Comparison of ENCODE assay signal across 15 cellular contexts in the genomic region with DNA sequence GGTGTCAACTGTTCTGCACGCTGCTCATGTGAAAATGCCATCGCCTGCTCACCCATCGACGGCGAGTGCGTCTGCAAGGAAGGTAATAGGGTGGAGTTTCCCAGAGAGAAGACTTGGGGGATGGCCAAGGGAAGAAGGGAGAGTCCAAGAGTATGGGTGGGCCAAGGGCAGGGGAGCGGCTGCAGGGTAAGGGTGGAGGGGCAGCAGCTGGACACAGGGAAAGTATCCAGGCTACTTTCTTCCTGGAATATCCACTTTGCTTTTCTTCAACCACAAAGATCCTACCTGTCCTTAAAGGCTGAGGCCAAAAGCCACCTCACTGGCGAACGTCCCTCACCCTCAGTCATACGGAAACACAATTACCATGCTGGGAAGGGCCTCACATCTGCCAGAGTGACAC. TPM values are rescaled to one million over a fixed set of nuclear protein-coding genes. Genes with fewer than 3 reads are reported as not detected.
A peak's percentile ranks its signal among the peaks of the same experiment; 100 is the strongest.
DNase-seq lines count a peak whose midpoint lies in the region; ATAC-seq, FAIRE-seq and TF ChIP-seq lines count a peak whose summit lies in the region.
"Had no signal": no experiment of that assay in that cellular context is flagged by ENCODE, and none has a peak within 500 bp of the region (broad histone marks: within the 10 kb centered on the region; RNA-seq: fewer than 3 reads in every experiment).

No MANE protein-coding gene starts in this region.

- TF ChIP-seq POLR2A in H1 (IDR thresholded peaks at IDR 0.05; ENCODE audit: control extremely low read depth in 1 of 2, low read depth in 2 of 2, low read length in 2 of 2) = no peak

- H3K9me3 ChIP-seq in PC-3 (ENCODE audit: low read length) = no peaks in the 10 kb centered on the region
- peaks cover 0 to 4% of the 10 kb centered on the region in 2 experiments; a peak in 1 of 4 replicates for H3K9me3 ChIP-seq in H1 (ENCODE audit: insufficient read depth in 2 of 2, low read depth in 1 of 2, low read length in 1 of 2)
- no peaks in the 10 kb centered on the region for H3K9me3 ChIP-seq in mesenchymal stem cell (ENCODE audit: control insufficient read depth, low read length)

- no peak for FAIRE-seq in H1 (lab: Jason Lieb, UNC)
- FAIRE-seq: GM19239 had no signal

- H2AK5ac ChIP-seq in H1 (ENCODE audit: low read depth, low read length) (no peak overlapping the region), mesenchymal stem cell (ENCODE audit: low read length, severe bottlenecking) (no peak overlapping the region)

- CTCF ChIA-PET in Calu3 (lab: Charles Lee) = no interaction called here
- CTCF ChIA-PET in PC-3 (lab: Charles Lee) = no interaction called here
- CTCF ChIA-PET in H1 (lab: Charles Lee; ENCODE audit: partially characterized antibody) = interaction anchor here (0.7 to 4.5 kb wide), 11 partner anchors 8 to 220 kb away, joined by 3 to 73 read pairs (median 5); a partner anchor contains a TSS

- TF ChIP-seq EP300 in H1 (IDR thresholded peaks at IDR 0.05; ENCODE audit: borderline replicate concordance in 1 of 2, low read depth in 2 of 2, low read length in 2 of 2) = no peak

- no peak overlapping the region for H2BK120ac ChIP-seq in H1 (replicated peaks; ENCODE audit: low read depth, low read length)
- no peak overlapping the region for H2BK120ac ChIP-seq in mesenchymal stem cell (ENCODE audit: low read depth, low read length)

- H3K18ac ChIP-seq in H1 (ENCODE audit: extremely low read depth, low read length) = no peak overlapping the region
- no peak overlapping the region for H3K18ac ChIP-seq in mesenchymal stem cell (ENCODE audit: low read depth in 1 of 2, low read length in 2 of 2)

- no peak overlapping the region for H3K27ac ChIP-seq in PC-3 (ENCODE audit: low read length)
- H3K27ac ChIP-seq in H1 (ENCODE audit: low read depth, low read length) = no peak overlapping the region
- no peak overlapping the region for H3K27ac ChIP-seq in mesenchymal stem cell (ENCODE audit: low read length, poor library complexity, severe bottlenecking)
- H3K27ac ChIP-seq: BLaER1 treated with 17β-estradiol and CSF1 and Interleukin-3, amounts not matched to agents 10 nM and 100 nM had no signal

- H2BK5ac ChIP-seq in H1 (ENCODE audit: low read depth, low read length) (no peak overlapping the region), mesenchymal stem cell (ENCODE audit: low read depth, low read length, poor library complexity, severe bottlenecking) (no peak overlapping the region)

- POLR2A ChIA-PET in PC-3 (lab: Charles Lee; ENCODE audit: unreplicated experiment) = no interaction called here
- POLR2A ChIA-PET in H1 (lab: Charles Lee; ENCODE audit: partially characterized antibody) = no interaction called here

- WGBS in H1 (ENCODE audit: extremely low coverage in 1 of 2, insufficient coverage in 1 of 2, insufficient read length in 1 of 2, insufficient replicate concordance in 2 of 2, low coverage in 1 of 2, low lambda C conversion rate in 2 of 2, missing lambda C conversion rate in 1 of 2), 2 experiments = 88% methylated on average over 9 of the region's 10 CpGs; no CpG with 5 or more reads in 1 of the 2 experiments
- 94% methylated on average over 9 of the region's 10 CpGs for WGBS in mesenchymal stem cell

- peaks cover 10% of the 10 kb centered on the region for H3K36me3 Mint-ChIP-seq in Calu3 (ENCODE audit: insufficient read depth, unreplicated experiment)
- H3K36me3 Mint-ChIP-seq in natural killer cell = no peaks in the 10 kb centered on the region
- no peaks in the 10 kb centered on the region for H3K36me3 Mint-ChIP-seq in CD14-positive monocyte

- no peak overlapping the region for H4K5ac ChIP-seq in H1 (ENCODE audit: insufficient read length, low read depth, low read length)

- peaks cover 3% of the 10 kb centered on the region; the same call in 1 of the 2 replicates for H3K23me2 ChIP-seq in H1 (ENCODE audit: low read depth, low read length)

- H3K4me1 ChIP-seq in PC-3 (ENCODE audit: insufficient read depth, low read length) (peaks cover 20% of the 10 kb centered on the region), H1 (replicated peaks in 1 of 4; ENCODE audit: control insufficient read depth in 3 of 4, insufficient read depth in 4 of 4, low read length in 3 of 4) (peaks cover 2 to 11% (median 10%) of the 10 kb centered on the region in 4 experiments), mesenchymal stem cell (ENCODE audit: control insufficient read depth, insufficient read depth, low read depth, low read length) (peaks cover 34% of the 10 kb centered on the region)

- H3K27me3 Mint-ChIP-seq in Calu3 (ENCODE audit: unreplicated experiment) (peaks cover 41% of the 10 kb centered on the region), natural killer cell (ENCODE audit: low read depth in 2 of 2) (peaks cover 0 to 7% of the 10 kb centered on the region in 2 donors), CD14-positive monocyte (ENCODE audit: low read depth in 3 of 3) (peaks cover 3 to 5% (median 4%) of the 10 kb centered on the region in 3 donors)

- no peak for TF ChIP-seq RAD21 in H1 (IDR thresholded peaks at IDR 0.05 in 1 of 2, conservative IDR thresholded peaks at IDR 0.05 in 1 of 2; ENCODE audit: low read depth in 2 of 2, low read length in 2 of 2)

- H3K27ac Mint-ChIP-seq in Calu3 (ENCODE audit: unreplicated experiment) (no peak overlapping the region), natural killer cell (no peak overlapping the region), CD14-positive monocyte (peak overlapping the region in 1 of 7 donors; percentile 25)
- H3K27ac Mint-ChIP-seq: CD4-positive, alpha-beta T cell had no signal

- H3K23ac ChIP-seq in H1 (ENCODE audit: insufficient read length) = no peak overlapping the region
- H3K23ac ChIP-seq in mesenchymal stem cell (ENCODE audit: low read length in 2 of 2) = no peak overlapping the region

- no peaks in the 10 kb centered on the region for H3K27me3 ChIP-seq in PC-3 (ENCODE audit: low read length)
- H3K27me3 ChIP-seq in H1 (replicated peaks in 1 of 4; ENCODE audit: control insufficient read depth in 3 of 4, extremely low read depth in 1 of 4, insufficient read depth in 3 of 4, low read length in 3 of 4) = peaks cover 0 to 15% (median 10%) of the 10 kb centered on the region in 4 experiments; a peak in 6 of 7 replicates
- H3K27me3 ChIP-seq in mesenchymal stem cell (ENCODE audit: control insufficient read depth in 1 of 2, insufficient read depth in 1 of 2, low read length in 2 of 2) = no peaks in the 10 kb centered on the region
- H3K27me3 ChIP-seq: BLaER1 treated with 17β-estradiol and CSF1 and Interleukin-3, amounts not matched to agents 10 nM and 100 nM had no signal

- H3K9me2 ChIP-seq in PC-3 (replicated peaks; ENCODE audit: low read length) = no peaks in the 10 kb centered on the region

- TF ChIP-seq CTCF in Calu3 (IDR thresholded peaks at IDR 0.05; ENCODE audit: unreplicated experiment) (no peak), PC-3 (conservative IDR thresholded peaks at IDR 0.05; ENCODE audit: low read depth, low read length) (no peak), H1 (IDR thresholded peaks at IDR 0.05; ENCODE audit: control extremely low read depth in 1 of 3, insufficient read depth in 1 of 3, low read depth in 1 of 3, low read length in 3 of 3) (no peak), natural killer cell (IDR thresholded peaks at IDR 0.05) (no peak), CD14-positive monocyte (IDR thresholded peaks at IDR 0.05) (no peak)

- H2BK12ac ChIP-seq in H1 (ENCODE audit: low read depth, low read length) (no peak overlapping the region), mesenchymal stem cell (ENCODE audit: low read length in 2 of 2) (no peak overlapping the region)

- peaks cover 1% of the 10 kb centered on the region; the same call in 1 of the 2 replicates for H3K36me3 ChIP-seq in PC-3 (ENCODE audit: low read depth, low read length)
- H3K36me3 ChIP-seq in H1 (ENCODE audit: control insufficient read depth in 2 of 4, insufficient read depth in 4 of 4, low read length in 3 of 4) = no peaks in the 10 kb centered on the region
- peaks cover 0 to 79% of the 10 kb centered on the region in 2 experiments for H3K36me3 ChIP-seq in mesenchymal stem cell (ENCODE audit: control insufficient read depth in 1 of 2, insufficient read depth in 2 of 2, low read depth in 1 of 2, low read length in 2 of 2)
- H3K36me3 ChIP-seq: BLaER1 treated with 17β-estradiol and CSF1 and Interleukin-3, amounts not matched to agents 10 nM and 100 nM had no signal

- intact Hi-C loops in Calu3 (cut with micrococcal nuclease; ENCODE audit: unreplicated experiment) (no loop called here), PC-3 (cut with micrococcal nuclease) (no loop called here), natural killer cell (cut with micrococcal nuclease) (no loop called here), CD14-positive monocyte (cut with micrococcal nuclease) (no loop called here)

- H4K8ac ChIP-seq in H1 (ENCODE audit: extremely low read depth, insufficient read depth, low read length) (no peak overlapping the region; the same call in 1 of the 2 replicates), mesenchymal stem cell (ENCODE audit: low read length) (no peak overlapping the region)

- H3K4me3 Mint-ChIP-seq in Calu3 (ENCODE audit: low read depth, unreplicated experiment) = peak overlapping the region; percentile 74
- H3K4me3 Mint-ChIP-seq in natural killer cell = no peak overlapping the region
- H3K4me3 Mint-ChIP-seq in CD14-positive monocyte = no peak overlapping the region
- H3K4me3 Mint-ChIP-seq: CD4-positive, alpha-beta T cell had no signal

- H2BK15ac ChIP-seq in H1 (ENCODE audit: low read length) = peak overlapping the region; percentile 40; the same call in 1 of the 2 replicates
- no peak overlapping the region for H2BK15ac ChIP-seq in mesenchymal stem cell (ENCODE audit: low read depth, poor library complexity, severe bottlenecking)

- no peaks in the 10 kb centered on the region for H3K79me2 ChIP-seq in PC-3 (ENCODE audit: low read length)
- H3K79me2 ChIP-seq in H1 (ENCODE audit: control insufficient read depth in 1 of 2, insufficient read depth in 2 of 2, low read length in 2 of 2) = no peaks in the 10 kb centered on the region

- H3K14ac ChIP-seq in H1 (ENCODE audit: insufficient read length) (no peak overlapping the region), mesenchymal stem cell (ENCODE audit: low read length in 2 of 2) (no peak overlapping the region)

- H2AFZ ChIP-seq in PC-3 (ENCODE audit: low read length) (no peak overlapping the region), H1 (ENCODE audit: low read length) (no peak overlapping the region), mesenchymal stem cell (ENCODE audit: low read depth, low read length) (no peak overlapping the region)

- H3K79me1 ChIP-seq in H1 (ENCODE audit: low read depth, low read length) = no peaks in the 10 kb centered on the region
- H3K79me1 ChIP-seq in mesenchymal stem cell (replicated peaks; ENCODE audit: low read length, poor library complexity, severe bottlenecking) = peaks cover 34% of the 10 kb centered on the region

- H3K4ac ChIP-seq in H1 (replicated peaks; ENCODE audit: insufficient read length, low read depth, low read length) (no peak overlapping the region), mesenchymal stem cell (ENCODE audit: low read depth in 1 of 2, low read length in 2 of 2) (no peak overlapping the region)

- no peak for ATAC-seq in PC-3
- no peak for ATAC-seq in natural killer cell
- ATAC-seq in HG02884 (IDR thresholded peaks at IDR 0.05; ENCODE audit: unreplicated experiment) = no peak

- H2BK20ac ChIP-seq in H1 (ENCODE audit: low read length) = no peak overlapping the region

- H3F3A ChIP-seq in PC-3 (ENCODE audit: low read length, unreplicated experiment) = no peaks in the 10 kb centered on the region

- BruUV-seq in Calu3 (replicated peaks; lab: Mats Ljungman, UMichigan) (no TSS peak), PC-3 (replicated peaks; lab: Mats Ljungman, UMichigan) (no TSS peak)

- H3K9me3 Mint-ChIP-seq in Calu3 (ENCODE audit: low read depth, unreplicated experiment) (no peaks in the 10 kb centered on the region), natural killer cell (no peaks in the 10 kb centered on the region), CD14-positive monocyte (peaks cover 0 to 3% (median 0%) of the 10 kb centered on the region in 7 donors)
- H3K9me3 Mint-ChIP-seq: CD4-positive, alpha-beta T cell had no signal

- H4K91ac ChIP-seq in H1 (replicated peaks; ENCODE audit: insufficient read length, low read length) = peak overlapping the region; percentile 65
- peak overlapping the region; percentile 58 for H4K91ac ChIP-seq in mesenchymal stem cell (ENCODE audit: low read length)

- DNase-seq in Calu3 (no peak), PC-3 (no peak), H1 (ENCODE audit: low read depth in 1 of 2, low spot score in 2 of 2) (no peak), mesenchymal stem cell (no peak), natural killer cell (no peak), NCI-H1048 (lab: John Stamatoyannopoulos, UW) (no peak), CD14-positive monocyte (ENCODE audit: low spot score) (no peak)
- DNase-seq: 8988T; CD4-positive, alpha-beta T cell; GF-D8 had no signal

- H3K9ac ChIP-seq in PC-3 (ENCODE audit: low read length) = no peak overlapping the region
- H3K9ac ChIP-seq in H1 (replicated peaks in 1 of 4; ENCODE audit: extremely low read depth in 1 of 4, low read depth in 3 of 4, low read length in 3 of 4) = no peak overlapping the region
- H3K9ac ChIP-seq in mesenchymal stem cell (ENCODE audit: low read length) = no peak overlapping the region
- H3K9ac ChIP-seq: BLaER1 treated with 17β-estradiol and CSF1 and Interleukin-3, amounts not matched to agents 10 nM and 100 nM had no signal

- H3K4me2 ChIP-seq in PC-3 (ENCODE audit: low read length) = peak overlapping the region; percentile 80
- no peak overlapping the region for H3K4me2 ChIP-seq in H1 (ENCODE audit: insufficient read depth in 1 of 2, low read depth in 2 of 2, low read length in 2 of 2)
- no peak overlapping the region for H3K4me2 ChIP-seq in mesenchymal stem cell (ENCODE audit: low read length, poor library complexity, severe bottlenecking)
- H3K4me2 ChIP-seq: BLaER1 treated with 17β-estradiol and CSF1 and Interleukin-3, amounts not matched to agents 10 nM and 100 nM had no signal

- no peak overlapping the region for H3K56ac ChIP-seq in H1 (replicated peaks; ENCODE audit: insufficient read length, low read depth, low read length)

- H4K20me1 ChIP-seq in PC-3 (ENCODE audit: low read length) (no peaks in the 10 kb centered on the region), H1 (replicated peaks in 1 of 2; ENCODE audit: control insufficient read depth in 1 of 2, insufficient read depth in 2 of 2, low read length in 2 of 2) (peaks cover 0 to 6% of the 10 kb centered on the region in 2 experiments)

- H3K4me1 Mint-ChIP-seq in Calu3 (ENCODE audit: low read depth, unreplicated experiment) (peaks cover 10% of the 10 kb centered on the region), natural killer cell (peaks cover 0 to 3% of the 10 kb centered on the region in 2 donors), CD14-positive monocyte (peaks cover 18% of the 10 kb centered on the region)

- H3K4me3 ChIP-seq in PC-3 (ENCODE audit: low read length) = peak overlapping the region; percentile 69; the same call in 1 of the 2 replicates
- H3K4me3 ChIP-seq in H1 (ENCODE audit: extremely low read depth in 1 of 4, insufficient read depth in 2 of 4, low read depth in 3 of 4, low read length in 4 of 4) = no peak overlapping the region
- no peak overlapping the region for H3K4me3 ChIP-seq in mesenchymal stem cell (ENCODE audit: insufficient read depth in 1 of 2, low read depth in 1 of 2, low read length in 2 of 2)
- H3K4me3 ChIP-seq: BLaER1 treated with 17β-estradiol and CSF1 and Interleukin-3, amounts not matched to agents 10 nM and 100 nM had no signal

RNA-seq across cellular contexts. Expression of a gene that starts 11.5 kb away (rescaled TPM):
- total RNA-seq in Calu3 (2022) = not detected in 2 replicates
- 0.11 TPM in 1 of 2 replicates, not detected in the other for total RNA-seq in PC-3 (2014; rRNA removed)
- total RNA-seq in H1 (2021; fragmentation: NEBNext Ultra II Directional; extraction: Animal tissue kit (Norgen Biotek cat#: 25700)) = not detected in 2 replicates
- 0.05 and 0.16 TPM in 2 replicates for polyA plus RNA-seq in H1 (2011; rRNA removed)
- 0.27 TPM for polyA plus RNA-seq in H1 (2011; cell fraction: cytosol; rRNA removed)
- 0.46 TPM for polyA plus RNA-seq in H1 (2011; cell fraction: nucleus; rRNA removed)
- polyA plus RNA-seq in H1 (2012, experiment 1 of 2) = 0.12 to 0.59 TPM (median 0.31 TPM) in 4 replicates
- not detected for polyA plus RNA-seq in H1 (2012, experiment 2 of 2)
- polyA plus RNA-seq in H1 (2013, experiment 1 of 2) = 0.12 TPM
- 0.11 TPM for polyA plus RNA-seq in H1 (2013, experiment 2 of 2)
- polyA minus RNA-seq in H1 (2011; rRNA and poly(A)+ RNA removed) = 0.24 TPM in 1 of 2 replicates, not detected in the other
- polyA minus RNA-seq in H1 (2011; cell fraction: cytosol; rRNA and poly(A)+ RNA removed) = not detected
- polyA minus RNA-seq in H1 (2011; cell fraction: nucleus; rRNA and poly(A)+ RNA removed) = not detected
- 0.03 TPM for polyA plus RNA-seq in mesenchymal stem cell (2013, experiment 1 of 2)
- 0.05 TPM for polyA plus RNA-seq in mesenchymal stem cell (2013, experiment 2 of 2)
- total RNA-seq in natural killer cell = not detected
- not detected for polyA plus RNA-seq in CD14-positive monocyte
- total RNA-seq: CD4-positive, alpha-beta T cell; H4; HT1080 had no signal

RNA-seq across cellular contexts. Expression of a gene that starts 15.4 kb away (rescaled TPM):
- 3.0 and 3.2 TPM in 2 replicates for total RNA-seq in Calu3 (2022)
- total RNA-seq in PC-3 (2014; rRNA removed) = 10.3 and 11.9 TPM in 2 replicates
- total RNA-seq in H1 (2021; fragmentation: NEBNext Ultra II Directional; extraction: Animal tissue kit (Norgen Biotek cat#: 25700)) = 0.71 and 0.82 TPM in 2 replicates
- polyA plus RNA-seq in H1 (2011; rRNA removed) = 0.63 and 0.77 TPM in 2 replicates
- 0.44 TPM for polyA plus RNA-seq in H1 (2011; cell fraction: cytosol; rRNA removed)
- polyA plus RNA-seq in H1 (2011; cell fraction: nucleus; rRNA removed) = 3.3 TPM
- polyA plus RNA-seq in H1 (2012, experiment 1 of 2) = 0.26 to 0.88 TPM (median 0.65 TPM) in 4 replicates
- 0.39 TPM for polyA plus RNA-seq in H1 (2012, experiment 2 of 2)
- polyA plus RNA-seq in H1 (2013, experiment 1 of 2) = 0.53 TPM
- 0.42 TPM for polyA plus RNA-seq in H1 (2013, experiment 2 of 2)
- 0.13 and 0.22 TPM in 2 replicates for polyA minus RNA-seq in H1 (2011; rRNA and poly(A)+ RNA removed)
- 0.37 TPM for polyA minus RNA-seq in H1 (2011; cell fraction: cytosol; rRNA and poly(A)+ RNA removed)
- 1.5 TPM for polyA minus RNA-seq in H1 (2011; cell fraction: nucleus; rRNA and poly(A)+ RNA removed)
- 20.5 TPM for polyA plus RNA-seq in mesenchymal stem cell (2013, experiment 1 of 2)
- 20.1 TPM for polyA plus RNA-seq in mesenchymal stem cell (2013, experiment 2 of 2)
- total RNA-seq in natural killer cell = 1 to 10 TPM in 1 of 3 donors, under 1 TPM in 2; 0.52 to 1.4 (median 0.80) TPM
- polyA plus RNA-seq in CD14-positive monocyte = not detected
- total RNA-seq: H4 had no signal

RNA-seq across cellular contexts. Expression of a gene that starts 48.3 kb away (rescaled TPM):
- not detected in 2 replicates for total RNA-seq in Calu3 (2022)
- total RNA-seq in PC-3 (2014; rRNA removed) = 0.15 and 0.40 TPM in 2 replicates
- total RNA-seq in H1 (2021; fragmentation: NEBNext Ultra II Directional; extraction: Animal tissue kit (Norgen Biotek cat#: 25700)) = 0.24 and 0.27 TPM in 2 replicates
- 0.12 and 0.13 TPM in 2 replicates for polyA plus RNA-seq in H1 (2011; rRNA removed)
- 0.06 TPM for polyA plus RNA-seq in H1 (2011; cell fraction: cytosol; rRNA removed)
- polyA plus RNA-seq in H1 (2011; cell fraction: nucleus; rRNA removed) = 0.74 TPM
- polyA plus RNA-seq in H1 (2012, experiment 1 of 2) = 0.05 to 0.15 TPM (median 0.13 TPM) in 3 of 4 replicates, not detected in the other
- 0.05 TPM for polyA plus RNA-seq in H1 (2012, experiment 2 of 2)
- polyA plus RNA-seq in H1 (2013, experiment 1 of 2) = 0.18 TPM
- 0.06 TPM for polyA plus RNA-seq in H1 (2013, experiment 2 of 2)
- polyA minus RNA-seq in H1 (2011; rRNA and poly(A)+ RNA removed) = 0.12 and 0.13 TPM in 2 replicates
- polyA minus RNA-seq in H1 (2011; cell fraction: cytosol; rRNA and poly(A)+ RNA removed) = not detected
- not detected for polyA minus RNA-seq in H1 (2011; cell fraction: nucleus; rRNA and poly(A)+ RNA removed)
- polyA plus RNA-seq in mesenchymal stem cell (2013, experiment 1 of 2) = not detected
- not detected for polyA plus RNA-seq in mesenchymal stem cell (2013, experiment 2 of 2)
- 10 to 100 TPM in 1 of 3 donors, 1 to 10 TPM in 2; 1.7 to 16.7 (median 2.4) TPM for total RNA-seq in natural killer cell
- polyA plus RNA-seq in CD14-positive monocyte = not detected

RNA-seq across cellular contexts. Expression of a gene that starts 50.0 kb away (rescaled TPM):
- total RNA-seq in Calu3 (2022) (not detected in 2 replicates), PC-3 (2014; rRNA removed) (not detected in 2 replicates), natural killer cell (under 1 TPM; 0.10 to 0.18 (median 0.14) TPM)
- not detected in 2 replicates for total RNA-seq in H1 (2021; fragmentation: NEBNext Ultra II Directional; extraction: Animal tissue kit (Norgen Biotek cat#: 25700))
- polyA plus RNA-seq in H1 (2011; rRNA removed) (0.02 TPM in 2 replicates), CD14-positive monocyte (not detected)
- not detected for polyA plus RNA-seq in H1 (2011; cell fraction: cytosol; rRNA removed)
- 0.17 TPM for polyA plus RNA-seq in H1 (2011; cell fraction: nucleus; rRNA removed)
- 0.03 to 0.04 TPM in 2 of 4 replicates, not detected in the others for polyA plus RNA-seq in H1 (2012, experiment 1 of 2)
- polyA plus RNA-seq in H1 (2012, experiment 2 of 2) = 0.03 TPM
- not detected for polyA plus RNA-seq in H1 (2013, experiment 1 of 2)
- under 0.01 TPM for polyA plus RNA-seq in H1 (2013, experiment 2 of 2)
- 0.07 TPM in 1 of 2 replicates, not detected in the other for polyA minus RNA-seq in H1 (2011; rRNA and poly(A)+ RNA removed)
- not detected for polyA minus RNA-seq in H1 (2011; cell fraction: cytosol; rRNA and poly(A)+ RNA removed)
- 0.10 TPM for polyA minus RNA-seq in H1 (2011; cell fraction: nucleus; rRNA and poly(A)+ RNA removed)
- polyA plus RNA-seq in mesenchymal stem cell (2013, experiment 1 of 2) = not detected
- not detected for polyA plus RNA-seq in mesenchymal stem cell (2013, experiment 2 of 2)
- total RNA-seq: CD4-positive, alpha-beta T cell; H4; HT1080 had no signal
